In the genomic region with DNA sequence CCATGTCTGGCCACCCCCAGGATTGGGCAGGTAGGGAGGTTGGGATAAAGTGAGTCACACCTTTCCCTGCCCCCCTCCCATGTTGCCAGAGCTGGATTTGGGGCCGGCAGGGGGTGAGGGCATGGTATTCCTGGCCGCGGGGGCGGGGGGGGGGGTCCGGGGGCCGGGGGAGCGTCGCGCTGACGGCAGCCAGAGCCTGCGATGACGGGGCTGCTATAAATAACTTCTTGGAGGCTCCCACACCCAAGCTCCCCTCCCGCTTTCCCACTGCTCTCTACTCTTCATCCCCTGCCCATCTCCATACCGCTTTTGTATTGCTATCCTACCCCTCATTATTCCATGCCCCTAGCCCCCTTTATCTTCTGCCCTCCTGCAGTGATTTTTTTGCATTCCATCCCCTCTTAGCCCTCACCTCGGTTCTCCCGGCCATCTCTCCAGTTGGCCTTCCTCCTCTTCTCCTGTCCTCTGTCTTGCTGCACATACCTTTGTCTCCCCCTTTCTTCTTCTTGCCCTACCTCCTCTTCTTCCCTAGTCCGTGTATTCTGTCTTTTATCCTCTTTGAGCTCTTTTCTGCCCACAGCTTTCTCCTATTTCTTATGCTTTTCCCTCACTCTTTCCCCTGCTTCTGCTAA, we compare ENCODE assay signal across 10 cellular contexts. TPM values are rescaled to one million over a fixed set of nuclear protein-coding genes. Genes with fewer than 3 reads are reported as not detected.
DNase-seq lines count a peak whose midpoint lies in the region; ATAC-seq and TF ChIP-seq lines count a peak whose summit lies in the region.
"Had no signal": no experiment of that assay in that cellular context is flagged by ENCODE, and none has a peak within 500 bp of the region (broad histone marks: within the 10 kb centered on the region; RNA-seq: fewer than 3 reads in every experiment).

No MANE protein-coding gene starts in this region.

- CTCF ChIA-PET in CD4-positive, alpha-beta memory T cell (lab: Charles Lee; ENCODE audit: partially characterized antibody): no interaction called here

- no peak overlapping the region for H3K27ac ChIP-seq in CD4-positive, alpha-beta memory T cell (ENCODE audit: low read depth, low read length)
- peak overlapping the region; percentile 24 for H3K27ac ChIP-seq in left ventricle myocardium inferior (replicated peaks)

- H3K36me3 ChIP-seq in CD4-positive, alpha-beta memory T cell (ENCODE audit: insufficient read depth, low read length): peaks cover 32% of the 10 kb centered on the region
- H3K36me3 ChIP-seq in left ventricle myocardium inferior: peaks cover 35% of the 10 kb centered on the region

- peaks cover 29 to 46% of the 10 kb centered on the region in 2 donors for H3K36me3 Mint-ChIP-seq in CD4-positive, alpha-beta memory T cell
- peaks cover 80% of the 10 kb centered on the region for H3K36me3 Mint-ChIP-seq in activated T-helper 17 cell treated with anti-CD3 and anti-CD28 coated beads, Interleukin-2, amount 50 U/mL, for 72 hours (ENCODE audit: low read depth)

- no peaks in the 10 kb centered on the region for H3K9me3 ChIP-seq in CD4-positive, alpha-beta memory T cell (ENCODE audit: control insufficient read depth in 1 of 2, low read length in 2 of 2)
- no peaks in the 10 kb centered on the region for H3K9me3 ChIP-seq in left ventricle myocardium inferior (replicated peaks)

- peaks cover 36 to 47% (median 41%) of the 10 kb centered on the region in 4 donors for H3K4me1 Mint-ChIP-seq in CD4-positive, alpha-beta memory T cell
- H3K4me1 Mint-ChIP-seq in activated T-helper 17 cell treated with anti-CD3 and anti-CD28 coated beads, Interleukin-2, amount 50 U/mL, for 72 hours: peaks cover 37% of the 10 kb centered on the region

- no peaks in the 10 kb centered on the region for H3K27me3 Mint-ChIP-seq in CD4-positive, alpha-beta memory T cell
- H3K27me3 Mint-ChIP-seq in activated T-helper 17 cell treated with anti-CD3 and anti-CD28 coated beads, Interleukin-2, amount 50 U/mL, for 72 hours: no peaks in the 10 kb centered on the region

- no peak for TF ChIP-seq CTCF in left ventricle myocardium inferior (IDR thresholded peaks at IDR 0.05; ENCODE audit: borderline replicate concordance)
- no peak for TF ChIP-seq CTCF in omental fat pad (IDR thresholded peaks at IDR 0.05)

- H3K27ac Mint-ChIP-seq in CD4-positive, alpha-beta memory T cell: peak overlapping the region in 5 of 7 donors; percentile 2 to 82 (median 21)
- peak overlapping the region; percentile 6 for H3K27ac Mint-ChIP-seq in activated T-helper 17 cell treated with anti-CD3 and anti-CD28 coated beads, Interleukin-2, amount 50 U/mL, for 72 hours

- H3K4me1 ChIP-seq in CD4-positive, alpha-beta memory T cell (ENCODE audit: insufficient read depth, low read length): peaks cover 37% of the 10 kb centered on the region
- peaks cover 53% of the 10 kb centered on the region for H3K4me1 ChIP-seq in left ventricle myocardium inferior

- no peaks in the 10 kb centered on the region for H3K27me3 ChIP-seq in CD4-positive, alpha-beta memory T cell (ENCODE audit: insufficient read depth, low read length)
- H3K27me3 ChIP-seq in left ventricle myocardium inferior (ENCODE audit: low read depth): no peaks in the 10 kb centered on the region

- intact Hi-C loops in CD4-positive, alpha-beta memory T cell (cut with micrococcal nuclease): no loop called here
- intact Hi-C loops in left ventricle myocardium inferior (cut with micrococcal nuclease): no loop called here

- no peak overlapping the region for H3K4me3 ChIP-seq in CD4-positive, alpha-beta memory T cell (ENCODE audit: low read length in 2 of 2)
- peak overlapping the region; percentile 17 for H3K4me3 ChIP-seq in left ventricle myocardium inferior

- H3K9me3 Mint-ChIP-seq in CD4-positive, alpha-beta memory T cell: no peaks in the 10 kb centered on the region
- no peaks in the 10 kb centered on the region for H3K9me3 Mint-ChIP-seq in activated T-helper 17 cell treated with anti-CD3 and anti-CD28 coated beads, Interleukin-2, amount 50 U/mL, for 72 hours

- POLR2A ChIA-PET in CD4-positive, alpha-beta memory T cell (lab: Charles Lee; ENCODE audit: partially characterized antibody): interaction anchor here (1.6 kb wide), 2 partner anchors 15 to 20 kb away, joined by 4 to 5 read pairs; a partner anchor contains a TSS

- no peak for DNase-seq in CD4-positive, alpha-beta memory T cell
- DNase-seq in left ventricle myocardium inferior (no peak), omental fat pad (ENCODE audit: low spot score) (no peak), SIG-M5 (lab: John Stamatoyannopoulos, UW) (no peak), DMS53 (lab: John Stamatoyannopoulos, UW) (no peak)
- DNase-seq: NCI-H1105 had no signal

- H3K4me3 Mint-ChIP-seq in CD4-positive, alpha-beta memory T cell: no peak overlapping the region
- no peak overlapping the region for H3K4me3 Mint-ChIP-seq in activated T-helper 17 cell treated with anti-CD3 and anti-CD28 coated beads, Interleukin-2, amount 50 U/mL, for 72 hours

- ATAC-seq in activated T-helper 17 cell treated with anti-CD3 and anti-CD28 coated beads, Interleukin-2, amount 50 U/mL, for 72 hours (replicated peaks): no peak
- ATAC-seq in omental fat pad (ENCODE audit: low FRiP score): peak; percentile 53
- ATAC-seq in GM18861 (IDR thresholded peaks at IDR 0.05; ENCODE audit: unreplicated experiment): no peak
- ATAC-seq in GM19324 (IDR thresholded peaks at IDR 0.05; ENCODE audit: low FRiP score, unreplicated experiment): no peak

RNA-seq across cellular contexts. Expression of a gene that starts 13.8 kb away (rescaled TPM):
- total RNA-seq in CD4-positive, alpha-beta memory T cell: 10 to 100 TPM; 47.8 to 48.0 TPM
- polyA plus RNA-seq in CD4-positive, alpha-beta memory T cell: 1 to 10 TPM in 1 of 2 donors, not detected in 1; 1.9 TPM
- total RNA-seq in activated T-helper 17 cell treated with anti-CD3 and anti-CD28 coated beads, Interleukin-2, amount 50 U/mL, for 72 hours: 100 to 1,000 TPM in 1 of 2 donors, 10 to 100 TPM in 1; 43.2 to 156 TPM
- total RNA-seq in left ventricle myocardium inferior (6.5 TPM), omental fat pad (10 to 100 TPM in 3 of 4 donors, 1 to 10 TPM in 1; 8.8 to 12.3 (median 10.3) TPM)
- polyA plus RNA-seq: CD14-positive monocyte had no signal

RNA-seq across cellular contexts. Expression of a gene that starts 15.8 kb away (rescaled TPM):
- total RNA-seq in CD4-positive, alpha-beta memory T cell: 100 to 1,000 TPM; 210 to 217 TPM
- polyA plus RNA-seq in CD4-positive, alpha-beta memory T cell: 100 to 1,000 TPM; 371 to 407 TPM
- total RNA-seq in activated T-helper 17 cell treated with anti-CD3 and anti-CD28 coated beads, Interleukin-2, amount 50 U/mL, for 72 hours: 100 to 1,000 TPM; 163 to 248 TPM
- total RNA-seq in left ventricle myocardium inferior (107 TPM), omental fat pad (100 to 1,000 TPM in 2 of 4 donors, 10 to 100 TPM in 2; 57.1 to 107 (median 98.1) TPM)

RNA-seq across cellular contexts. Expression of a gene that starts 20.7 kb away (rescaled TPM):
- 10 to 100 TPM; 12.1 to 12.8 TPM for total RNA-seq in CD4-positive, alpha-beta memory T cell
- polyA plus RNA-seq in CD4-positive, alpha-beta memory T cell: 10 to 100 TPM in 1 of 2 donors, 1 to 10 TPM in 1; 5.7 to 11.5 TPM
- 10 to 100 TPM; 11.6 to 12.5 TPM for total RNA-seq in activated T-helper 17 cell treated with anti-CD3 and anti-CD28 coated beads, Interleukin-2, amount 50 U/mL, for 72 hours
- 4.9 TPM for total RNA-seq in left ventricle myocardium inferior
- total RNA-seq in omental fat pad: 1 to 10 TPM; 1.4 to 8.6 (median 5.7) TPM

RNA-seq across cellular contexts. Expression of a gene that starts 22.9 kb away (rescaled TPM):
- total RNA-seq in CD4-positive, alpha-beta memory T cell: 100 to 1,000 TPM; 220 TPM
- polyA plus RNA-seq in CD4-positive, alpha-beta memory T cell: 10 to 100 TPM; 61.2 to 81.8 TPM
- total RNA-seq in activated T-helper 17 cell treated with anti-CD3 and anti-CD28 coated beads, Interleukin-2, amount 50 U/mL, for 72 hours: 100 to 1,000 TPM in 1 of 2 donors, 10 to 100 TPM in 1; 27.2 to 133 TPM
- total RNA-seq in left ventricle myocardium inferior: 52.2 TPM
- 10 to 100 TPM; 40.8 to 56.5 (median 48.9) TPM for total RNA-seq in omental fat pad

RNA-seq across cellular contexts. Expression of a gene that starts 42.1 kb away (rescaled TPM):
- under 1 TPM; 0.61 to 0.69 TPM for total RNA-seq in CD4-positive, alpha-beta memory T cell
- under 1 TPM in 1 of 2 donors, not detected in 1; 0.54 TPM for polyA plus RNA-seq in CD4-positive, alpha-beta memory T cell
- 100 to 1,000 TPM; 101 to 108 TPM for total RNA-seq in activated T-helper 17 cell treated with anti-CD3 and anti-CD28 coated beads, Interleukin-2, amount 50 U/mL, for 72 hours
- total RNA-seq in left ventricle myocardium inferior: 0.49 TPM
- total RNA-seq in omental fat pad: 10 to 100 TPM in 1 of 4 donors, 1 to 10 TPM in 1, under 1 TPM in 2; 0.25 to 10.8 (median 3.1) TPM
